In genomic region chr20:36275441-36276189, GRCh38 we compare ENCODE assay signal across 17 cellular contexts.
"Had no signal": no experiment of that assay in that cellular context is flagged by ENCODE, and none has a peak within 500 bp of the region (broad histone marks: within the 10 kb centered on the region; RNA-seq: fewer than 3 reads in every experiment).

No MANE protein-coding gene starts in this region.

- H3K36me3 ChIP-seq: left ventricle myocardium inferior, prostate gland, tibial nerve had no signal

- H3K4me3 ChIP-seq: left ventricle myocardium inferior, prostate gland, tibial nerve had no signal

- H3K4me1 ChIP-seq: left ventricle myocardium inferior, prostate gland, tibial nerve had no signal

- H3K27ac ChIP-seq: left ventricle myocardium inferior, prostate gland, tibial nerve had no signal

- H3K9me3 ChIP-seq: left ventricle myocardium inferior, prostate gland, tibial nerve had no signal

- ATAC-seq: esophagus mucosa; natural killer cell treated with Interleukin-12 subunit alpha and Interleukin-12 subunit beta and Interleukin-15 and Interleukin-18, amount 100 ng/mL, for 72 hours; right cardiac atrium had no signal

- H3K9me3 Mint-ChIP-seq: natural killer cell treated with Interleukin-12 subunit alpha and Interleukin-12 subunit beta and Interleukin-15 and Interleukin-18, amount 100 ng/mL, for 72 hours; T-helper 2 cell treated with Interferon-gamma antibody and Interleukin-4, amounts not matched to agents 5 μg/mL and 100 μg/mL, for 36 hours had no signal

- H3K27ac Mint-ChIP-seq: natural killer cell treated with Interleukin-12 subunit alpha and Interleukin-12 subunit beta and Interleukin-15 and Interleukin-18, amount 100 ng/mL, for 72 hours; T-helper 2 cell treated with Interferon-gamma antibody and Interleukin-4, amounts not matched to agents 5 μg/mL and 100 μg/mL, for 36 hours had no signal

- H3K4me3 Mint-ChIP-seq: natural killer cell treated with Interleukin-12 subunit alpha and Interleukin-12 subunit beta and Interleukin-15 and Interleukin-18, amount 100 ng/mL, for 72 hours; T-helper 2 cell treated with Interferon-gamma antibody and Interleukin-4, amounts not matched to agents 5 μg/mL and 100 μg/mL, for 36 hours had no signal

- DNase-seq: activated CD4-positive, alpha-beta T cell treated with anti-CD3 and anti-CD28 coated beads, Interleukin-2, amount 50 U/mL, for 1 hour; activated naive CD4-positive, alpha-beta T cell; activated T-cell treated with anti-CD3 and anti-CD28 coated beads for 4 hours; hypothalamus; left ventricle myocardium inferior; mesenchymal stem cell; occipital lobe; right cardiac atrium; small intestine; stimulated activated CD4-positive, alpha-beta T cell treated with anti-CD3 and anti-CD28 coated beads, Interleukin-4, amount 100 ng/mL, for 24 hours; stimulated activated naive CD4-positive, alpha-beta T cell treated with Interleukin-2 at 50 U/mL for 16 hours; substantia nigra had no signal

- H3K36me3 Mint-ChIP-seq: natural killer cell treated with Interleukin-12 subunit alpha and Interleukin-12 subunit beta and Interleukin-15 and Interleukin-18, amount 100 ng/mL, for 72 hours had no signal
